In the genomic region with DNA sequence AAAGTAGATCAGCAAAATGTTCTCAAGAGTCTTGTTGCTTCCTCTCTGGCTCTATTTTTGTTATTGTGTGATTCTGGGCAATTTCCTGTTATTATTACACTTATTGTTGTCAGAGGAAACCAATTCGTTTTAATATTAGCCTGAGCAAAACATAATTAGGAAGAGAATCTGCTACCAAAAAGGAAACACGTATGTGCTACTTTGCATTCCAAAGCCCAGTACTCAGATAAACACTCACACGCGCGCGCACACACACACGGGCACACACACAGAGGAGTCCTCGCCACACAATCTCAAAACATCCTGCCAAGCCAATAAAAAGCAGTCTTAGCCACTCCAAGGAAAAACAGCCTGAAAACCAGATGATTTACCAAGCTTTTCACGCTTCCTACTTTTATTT, we compare ENCODE assay signal across 15 cellular contexts.
DNase-seq lines count a peak whose midpoint lies in the region; ATAC-seq and TF ChIP-seq lines count a peak whose summit lies in the region.
"Had no signal": no experiment of that assay in that cellular context is flagged by ENCODE, and none has a peak within 500 bp of the region (broad histone marks: within the 10 kb centered on the region; RNA-seq: fewer than 3 reads in every experiment).

No MANE protein-coding gene starts in this region.

- ATAC-seq in lung (ENCODE audit: insufficient read depth, low FRiP score): no peak
- no peak for ATAC-seq in activated CD8-positive, alpha-beta T cell treated with anti-CD3 and anti-CD28 coated beads for 36 hours
- ATAC-seq: activated T-cell treated with anti-CD3 and anti-CD28 coated beads, Interleukin-2, amount 50 U/mL, for 4 hours had no signal

- H3K4me3 ChIP-seq in SJSA1 (no peak overlapping the region), fibroblast of lung (replicated peaks in 1 of 4; ENCODE audit: control extremely low read depth in 1 of 4, insufficient read depth in 1 of 4, low read depth in 3 of 4, low read length in 4 of 4) (no peak overlapping the region), lung (no peak overlapping the region), uterus (no peak overlapping the region)

- H3K27me3 ChIP-seq in SJSA1 (replicated peaks): no peaks in the 10 kb centered on the region
- H3K27me3 ChIP-seq in fibroblast of lung (ENCODE audit: control insufficient read depth, insufficient read depth, low read length): no peaks in the 10 kb centered on the region
- H3K27me3 ChIP-seq in lung (ENCODE audit: control insufficient read depth, insufficient read depth): no peaks in the 10 kb centered on the region
- H3K27me3 ChIP-seq in uterus: no peaks in the 10 kb centered on the region

- no peak overlapping the region for H3K9ac ChIP-seq in fibroblast of lung (ENCODE audit: insufficient read depth, low read length)

- H3K4me1 Mint-ChIP-seq in activated CD8-positive, alpha-beta T cell treated with anti-CD3 and anti-CD28 coated beads for 36 hours (ENCODE audit: low read depth): no peaks in the 10 kb centered on the region

- no peak overlapping the region for H3K4me3 Mint-ChIP-seq in activated CD8-positive, alpha-beta T cell treated with anti-CD3 and anti-CD28 coated beads for 36 hours
- H3K4me3 Mint-ChIP-seq: activated T-cell treated with anti-CD3 and anti-CD28 coated beads, Interleukin-2, amount 50 U/mL, for 4 hours; brain had no signal

- H3K27me3 Mint-ChIP-seq in activated CD8-positive, alpha-beta T cell treated with anti-CD3 and anti-CD28 coated beads for 36 hours: no peaks in the 10 kb centered on the region

- no peak overlapping the region for H2AFZ ChIP-seq in fibroblast of lung (ENCODE audit: low read length)

- H3K27ac ChIP-seq in SJSA1 (peak overlapping the region; percentile 73), fibroblast of lung (ENCODE audit: insufficient read depth, low read length) (no peak overlapping the region), lung (ENCODE audit: low read depth in 1 of 2, low read length in 1 of 2) (peak overlapping the region; percentile 52 to 54), uterus (peak overlapping the region; percentile 65 to 73)
- H3K27ac ChIP-seq: epithelial cell of prostate had no signal

- peaks cover 18% of the 10 kb centered on the region for H3K4me1 ChIP-seq in SJSA1 (replicated peaks)
- H3K4me1 ChIP-seq in fibroblast of lung (ENCODE audit: control insufficient read depth, extremely low read depth, insufficient read depth, low read length): no peaks in the 10 kb centered on the region
- H3K4me1 ChIP-seq in lung (ENCODE audit: control insufficient read depth in 2 of 2, insufficient read depth in 2 of 2, low read length in 2 of 2): peaks cover 5 to 26% of the 10 kb centered on the region in 2 donors
- H3K4me1 ChIP-seq in uterus: peaks cover 8 to 12% of the 10 kb centered on the region in 2 donors

- no peaks in the 10 kb centered on the region for H3K9me3 Mint-ChIP-seq in activated CD8-positive, alpha-beta T cell treated with anti-CD3 and anti-CD28 coated beads for 36 hours
- H3K9me3 Mint-ChIP-seq: activated T-cell treated with anti-CD3 and anti-CD28 coated beads, Interleukin-2, amount 50 U/mL, for 4 hours; brain had no signal

- intact Hi-C loops in uterus (cut with DNase I; ENCODE audit: low total_unique reads): no loop called here
- intact Hi-C loops in activated CD8-positive, alpha-beta T cell treated with anti-CD3 and anti-CD28 coated beads for 36 hours (cut with micrococcal nuclease): no loop called here

- TF ChIP-seq CTCF in fibroblast of lung (conservative IDR thresholded peaks at IDR 0.05 in 1 of 2, IDR thresholded peaks at IDR 0.05 in 1 of 2; ENCODE audit: low read depth in 1 of 2, low read length in 2 of 2): no peak
- no peak for TF ChIP-seq CTCF in lung (IDR thresholded peaks at IDR 0.05; ENCODE audit: control extremely low read depth, extremely low read depth)
- TF ChIP-seq CTCF in uterus (IDR thresholded peaks at IDR 0.05): no peak
- no peak for TF ChIP-seq CTCF in activated CD8-positive, alpha-beta T cell treated with anti-CD3 and anti-CD28 coated beads for 36 hours (IDR thresholded peaks at IDR 0.05)

- POLR2A ChIA-PET in activated CD8-positive, alpha-beta T cell treated with anti-CD3 and anti-CD28 coated beads for 36 hours (lab: Charles Lee): no interaction called here

- H3K9me3 ChIP-seq in SJSA1 (replicated peaks) (no peaks in the 10 kb centered on the region), fibroblast of lung (ENCODE audit: control insufficient read depth, insufficient read depth, low read depth, low read length) (no peaks in the 10 kb centered on the region), lung (ENCODE audit: control insufficient read depth in 2 of 2, insufficient read depth in 1 of 2, low read length in 1 of 2) (no peaks in the 10 kb centered on the region), uterus (no peaks in the 10 kb centered on the region)

- 50 to 59% methylated on average over 9 of the region's 9 CpGs for WGBS in lung, 2 donors

- H3K79me2 ChIP-seq in fibroblast of lung (ENCODE audit: control insufficient read depth, insufficient read depth, low read length): no peaks in the 10 kb centered on the region

- H3K36me3 ChIP-seq in SJSA1 (no peaks in the 10 kb centered on the region), fibroblast of lung (ENCODE audit: control insufficient read depth, insufficient read depth, low read length) (no peaks in the 10 kb centered on the region), lung (ENCODE audit: control insufficient read depth in 2 of 2, insufficient read depth in 2 of 2, low read length in 2 of 2) (no peaks in the 10 kb centered on the region), uterus (no peaks in the 10 kb centered on the region)

- H3K4me2 ChIP-seq in fibroblast of lung (ENCODE audit: extremely low read depth, insufficient read depth, low read length): no peak overlapping the region

- CTCF ChIA-PET in activated CD8-positive, alpha-beta T cell treated with anti-CD3 and anti-CD28 coated beads for 36 hours (lab: Charles Lee): no interaction called here

- TF ChIP-seq POLR2A in uterus (IDR thresholded peaks at IDR 0.05): no peak

- H3K36me3 Mint-ChIP-seq in activated CD8-positive, alpha-beta T cell treated with anti-CD3 and anti-CD28 coated beads for 36 hours (ENCODE audit: low read depth): no peaks in the 10 kb centered on the region
- H3K36me3 Mint-ChIP-seq: brain had no signal

- DNase-seq in SJSA1 (ENCODE audit: low read depth in 1 of 2, low spot score in 2 of 2) (peak; percentile 69 to 72), fibroblast of lung (ENCODE audit: low read depth in 2 of 2) (peak; percentile 33 to 68), lung (ENCODE audit: low spot score) (no peak), uterus (peak; percentile 23 to 49), DMS79 (lab: John Stamatoyannopoulos, UW) (no peak), COLO829 (ENCODE audit: low spot score) (no peak)
- no peak for DNase-seq in activated CD8-positive, alpha-beta T cell treated with anti-CD3 and anti-CD28 coated beads for 36 hours
- DNase-seq: activated CD4-positive, alpha-beta T cell treated with anti-CD3 and anti-CD28 coated beads for 1 hour; activated T-cell treated with anti-CD3 and anti-CD28 coated beads, Interleukin-2, amount 50 U/mL, for 4 hours; MV-4-11; NCI-H226; OCI-M1; stimulated activated naive CD4-positive, alpha-beta T cell had no signal

- H4K20me1 ChIP-seq in fibroblast of lung (ENCODE audit: control insufficient read depth, extremely low read depth, insufficient read depth, low read length): no peaks in the 10 kb centered on the region

- no peak overlapping the region for H3K27ac Mint-ChIP-seq in activated CD8-positive, alpha-beta T cell treated with anti-CD3 and anti-CD28 coated beads for 36 hours

Comparison
In these comparisons a context has a peak if more than half of its experiments do, and no peak if none do; other contexts are left out.
1. DNase-seq: peak in SJSA1 (2 of 2), fibroblast of lung (2 of 2) and uterus (2 of 2); none in lung (single experiment), DMS79 (single experiment), COLO829 (single experiment) and activated CD8-positive, alpha-beta T cell treated with anti-CD3 and anti-CD28 coated beads for 36 hours (single experiment).